ENCODE assay signal across 1 cellular context in the genomic region with DNA sequence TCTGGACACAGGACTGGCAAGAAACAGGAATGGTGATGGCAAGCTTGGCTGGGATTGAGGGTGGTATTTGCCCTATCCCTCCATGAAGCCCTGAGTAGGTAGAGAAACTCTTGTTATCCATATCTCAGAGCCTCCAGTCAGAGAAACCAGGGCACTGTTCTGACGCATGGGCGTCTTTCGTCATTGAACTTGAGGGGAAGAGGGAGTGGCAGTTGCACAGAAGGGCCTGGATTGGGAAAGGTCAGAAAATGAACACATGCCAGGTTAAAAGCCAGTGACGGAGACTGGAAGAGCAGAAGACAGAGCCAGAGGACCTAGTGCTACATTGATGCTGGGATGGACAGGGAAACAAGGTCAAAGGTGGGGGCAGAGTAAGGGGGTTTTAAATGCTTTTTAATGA.
TF ChIP-seq lines count a peak whose summit lies in the region.

No MANE protein-coding gene starts in this region.

TF ChIP-seq in GM23338, 12 proteins besides CTCF, POLR2A, EP300 and RAD21 (continued from another document):
- TF ChIP-seq STAT1 (IDR thresholded peaks at IDR 0.05; ENCODE audit: unreplicated experiment) (no peak), EZH2phosphoT487 (IDR thresholded peaks at IDR 0.05; ENCODE audit: unreplicated experiment) (no peak), CREB1 (CRISPR knock-in tag; IDR thresholded peaks at IDR 0.05; ENCODE audit: low read depth) (no peak), JUNB (IDR thresholded peaks at IDR 0.05; ENCODE audit: unreplicated experiment) (no peak), ZNF114 (CRISPR knock-in tag; IDR thresholded peaks at IDR 0.05) (no peak), ZNF331 (CRISPR knock-in tag; IDR thresholded peaks at IDR 0.05; ENCODE audit: low read depth) (no peak)
- TF ChIP-seq, protein P1, sequence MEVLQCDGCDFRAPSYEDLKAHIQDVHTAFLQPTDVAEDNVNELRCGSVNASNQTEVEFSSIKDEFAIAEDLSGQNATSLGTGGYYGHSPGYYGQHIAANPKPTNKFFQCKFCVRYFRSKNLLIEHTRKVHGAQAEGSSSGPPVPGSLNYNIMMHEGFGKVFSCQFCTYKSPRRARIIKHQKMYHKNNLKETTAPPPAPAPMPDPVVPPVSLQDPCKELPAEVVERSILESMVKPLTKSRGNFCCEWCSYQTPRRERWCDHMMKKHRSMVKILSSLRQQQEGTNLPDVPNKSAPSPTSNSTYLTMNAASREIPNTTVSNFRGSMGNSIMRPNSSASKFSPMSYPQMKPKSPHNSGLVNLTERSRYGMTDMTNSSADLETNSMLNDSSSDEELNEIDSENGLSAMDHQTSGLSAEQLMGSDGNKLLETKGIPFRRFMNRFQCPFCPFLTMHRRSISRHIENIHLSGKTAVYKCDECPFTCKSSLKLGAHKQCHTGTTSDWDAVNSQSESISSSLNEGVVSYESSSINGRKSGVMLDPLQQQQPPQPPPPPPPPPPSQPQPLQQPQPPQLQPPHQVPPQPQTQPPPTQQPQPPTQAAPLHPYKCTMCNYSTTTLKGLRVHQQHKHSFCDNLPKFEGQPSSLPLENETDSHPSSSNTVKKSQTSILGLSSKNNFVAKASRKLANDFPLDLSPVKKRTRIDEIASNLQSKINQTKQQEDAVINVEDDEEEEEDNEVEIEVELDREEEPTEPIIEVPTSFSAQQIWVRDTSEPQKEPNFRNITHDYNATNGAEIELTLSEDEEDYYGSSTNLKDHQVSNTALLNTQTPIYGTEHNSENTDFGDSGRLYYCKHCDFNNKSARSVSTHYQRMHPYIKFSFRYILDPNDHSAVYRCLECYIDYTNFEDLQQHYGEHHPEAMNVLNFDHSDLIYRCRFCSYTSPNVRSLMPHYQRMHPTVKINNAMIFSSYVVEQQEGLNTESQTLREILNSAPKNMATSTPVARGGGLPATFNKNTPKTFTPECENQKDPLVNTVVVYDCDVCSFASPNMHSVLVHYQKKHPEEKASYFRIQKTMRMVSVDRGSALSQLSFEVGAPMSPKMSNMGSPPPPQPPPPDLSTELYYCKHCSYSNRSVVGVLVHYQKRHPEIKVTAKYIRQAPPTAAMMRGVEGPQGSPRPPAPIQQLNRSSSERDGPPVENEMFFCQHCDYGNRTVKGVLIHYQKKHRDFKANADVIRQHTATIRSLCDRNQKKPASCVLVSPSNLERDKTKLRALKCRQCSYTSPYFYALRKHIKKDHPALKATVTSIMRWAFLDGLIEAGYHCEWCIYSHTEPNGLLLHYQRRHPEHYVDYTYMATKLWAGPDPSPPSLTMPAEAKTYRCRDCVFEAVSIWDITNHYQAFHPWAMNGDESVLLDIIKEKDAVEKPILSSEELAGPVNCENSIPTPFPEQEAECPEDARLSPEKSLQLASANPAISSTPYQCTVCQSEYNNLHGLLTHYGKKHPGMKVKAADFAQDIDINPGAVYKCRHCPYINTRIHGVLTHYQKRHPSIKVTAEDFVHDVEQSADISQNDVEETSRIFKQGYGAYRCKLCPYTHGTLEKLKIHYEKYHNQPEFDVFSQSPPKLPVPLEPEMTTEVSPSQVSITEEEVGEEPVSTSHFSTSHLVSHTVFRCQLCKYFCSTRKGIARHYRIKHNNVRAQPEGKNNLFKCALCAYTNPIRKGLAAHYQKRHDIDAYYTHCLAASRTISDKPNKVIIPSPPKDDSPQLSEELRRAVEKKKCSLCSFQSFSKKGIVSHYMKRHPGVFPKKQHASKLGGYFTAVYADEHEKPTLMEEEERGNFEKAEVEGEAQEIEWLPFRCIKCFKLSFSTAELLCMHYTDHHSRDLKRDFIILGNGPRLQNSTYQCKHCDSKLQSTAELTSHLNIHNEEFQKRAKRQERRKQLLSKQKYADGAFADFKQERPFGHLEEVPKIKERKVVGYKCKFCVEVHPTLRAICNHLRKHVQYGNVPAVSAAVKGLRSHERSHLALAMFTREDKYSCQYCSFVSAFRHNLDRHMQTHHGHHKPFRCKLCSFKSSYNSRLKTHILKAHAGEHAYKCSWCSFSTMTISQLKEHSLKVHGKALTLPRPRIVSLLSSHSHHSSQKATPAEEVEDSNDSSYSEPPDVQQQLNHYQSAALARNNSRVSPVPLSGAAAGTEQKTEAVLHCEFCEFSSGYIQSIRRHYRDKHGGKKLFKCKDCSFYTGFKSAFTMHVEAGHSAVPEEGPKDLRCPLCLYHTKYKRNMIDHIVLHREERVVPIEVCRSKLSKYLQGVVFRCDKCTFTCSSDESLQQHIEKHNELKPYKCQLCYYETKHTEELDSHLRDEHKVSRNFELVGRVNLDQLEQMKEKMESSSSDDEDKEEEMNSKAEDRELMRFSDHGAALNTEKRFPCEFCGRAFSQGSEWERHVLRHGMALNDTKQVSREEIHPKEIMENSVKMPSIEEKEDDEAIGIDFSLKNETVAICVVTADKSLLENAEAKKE (CRISPR knock-in tag; IDR thresholded peaks at IDR 0.05): no peak
- TF ChIP-seq, protein P2, sequence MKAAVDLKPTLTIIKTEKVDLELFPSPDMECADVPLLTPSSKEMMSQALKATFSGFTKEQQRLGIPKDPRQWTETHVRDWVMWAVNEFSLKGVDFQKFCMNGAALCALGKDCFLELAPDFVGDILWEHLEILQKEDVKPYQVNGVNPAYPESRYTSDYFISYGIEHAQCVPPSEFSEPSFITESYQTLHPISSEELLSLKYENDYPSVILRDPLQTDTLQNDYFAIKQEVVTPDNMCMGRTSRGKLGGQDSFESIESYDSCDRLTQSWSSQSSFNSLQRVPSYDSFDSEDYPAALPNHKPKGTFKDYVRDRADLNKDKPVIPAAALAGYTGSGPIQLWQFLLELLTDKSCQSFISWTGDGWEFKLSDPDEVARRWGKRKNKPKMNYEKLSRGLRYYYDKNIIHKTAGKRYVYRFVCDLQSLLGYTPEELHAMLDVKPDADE (IDR thresholded peaks at IDR 0.05): no peak
TF ChIP-seq in GM23338: peak in this region for 0.
